16 cellular contexts compared by ENCODE assay signal in genomic region chr10:96690755-96691730, GRCh38. TPM values are rescaled to one million over a fixed set of nuclear protein-coding genes. Genes with fewer than 3 reads are reported as not detected.
DNase-seq lines count a peak whose midpoint lies in the region; ATAC-seq and TF ChIP-seq lines count a peak whose summit lies in the region.
"Had no signal": no experiment of that assay in that cellular context is flagged by ENCODE, and none has a peak within 500 bp of the region (broad histone marks: within the 10 kb centered on the region; RNA-seq: fewer than 3 reads in every experiment).

No MANE protein-coding gene starts in this region.

- no peaks in the 10 kb centered on the region for H3K9me3 ChIP-seq in breast epithelium
- H3K9me3 ChIP-seq: heart right ventricle, thoracic aorta had no signal

- intact Hi-C loops in MCF 10A (cut with micrococcal nuclease) = no loop called here
- intact Hi-C loops in breast epithelium (cut with DNase I; ENCODE audit: low total_unique reads) = no loop called here

- H3K27ac Mint-ChIP-seq in MCF 10A (ENCODE audit: low read depth, unreplicated experiment) = no peak overlapping the region

- no peak overlapping the region for H3K4me3 Mint-ChIP-seq in MCF 10A (ENCODE audit: unreplicated experiment)

- TF ChIP-seq POLR2A in breast epithelium (IDR thresholded peaks at IDR 0.05) = no peak

- no peaks in the 10 kb centered on the region for H3K27me3 Mint-ChIP-seq in MCF 10A (ENCODE audit: insufficient read depth, unreplicated experiment)

- TF ChIP-seq CTCF in MCF 10A (IDR thresholded peaks at IDR 0.05; ENCODE audit: unreplicated experiment) = no peak
- TF ChIP-seq CTCF in breast epithelium (IDR thresholded peaks at IDR 0.05) = no peak
- TF ChIP-seq CTCF in epithelial cell of proximal tubule (conservative IDR thresholded peaks at IDR 0.05; ENCODE audit: low read depth, low read length) = peak; percentile 14
- no peak for TF ChIP-seq CTCF in foreskin keratinocyte (conservative IDR thresholded peaks at IDR 0.05)

- H3K4me3 ChIP-seq in breast epithelium = no peak overlapping the region
- no peak overlapping the region for H3K4me3 ChIP-seq in epithelial cell of proximal tubule (ENCODE audit: low read depth, low read length)
- H3K4me3 ChIP-seq: heart right ventricle, lung, SK-N-MC, thoracic aorta had no signal

- no peaks in the 10 kb centered on the region for H3K27me3 ChIP-seq in breast epithelium
- H3K27me3 ChIP-seq in foreskin keratinocyte = peaks cover 4% of the 10 kb centered on the region

- CTCF ChIA-PET in MCF 10A (lab: Yijun Ruan, JAX) = no interaction called here

- ATAC-seq in HG03045 (IDR thresholded peaks at IDR 0.05; ENCODE audit: unreplicated experiment) (no peak), HG02852 (IDR thresholded peaks at IDR 0.05; ENCODE audit: unreplicated experiment) (no peak), foreskin keratinocyte (no peak)
- ATAC-seq: heart right ventricle had no signal

- no peaks in the 10 kb centered on the region for H3K36me3 ChIP-seq in breast epithelium
- H3K36me3 ChIP-seq: heart right ventricle, thoracic aorta had no signal

- H3K4me1 ChIP-seq in breast epithelium (no peaks in the 10 kb centered on the region), foreskin keratinocyte (no peaks in the 10 kb centered on the region)

- DNase-seq in MCF 10A (ENCODE audit: unreplicated experiment) = peak; percentile 19
- no peak for DNase-seq in breast epithelium (ENCODE audit: low spot score in 2 of 2)
- DNase-seq in LHCN-M2 (ENCODE audit: low read depth) = peak; percentile 11
- DNase-seq in epithelial cell of proximal tubule (ENCODE audit: low read depth) = peak; percentile 56
- DNase-seq in SKM-1 (lab: John Stamatoyannopoulos, UW; ENCODE audit: unreplicated experiment) = no peak
- DNase-seq in foreskin keratinocyte = no peak
- DNase-seq: activated CD4-positive, alpha-beta T cell treated with anti-CD3 and anti-CD28 coated beads for 4 hours; effector CD4-positive, alpha-beta T cell; heart right ventricle; NCI-H69; posterior cingulate gyrus had no signal

- POLR2A ChIA-PET in MCF 10A (lab: Yijun Ruan, JAX) = no interaction called here

- H3K9me3 Mint-ChIP-seq in MCF 10A (ENCODE audit: unreplicated experiment) = no peaks in the 10 kb centered on the region

- no peaks in the 10 kb centered on the region for H3K36me3 Mint-ChIP-seq in MCF 10A (ENCODE audit: insufficient read depth, unreplicated experiment)

- BruUV-seq in MCF 10A (replicated peaks; lab: Mats Ljungman, UMichigan) = no TSS peak

- no peaks in the 10 kb centered on the region for H3K4me1 Mint-ChIP-seq in MCF 10A (ENCODE audit: insufficient read depth, unreplicated experiment)

- H3K27ac ChIP-seq in breast epithelium = no peak overlapping the region
- H3K27ac ChIP-seq in foreskin keratinocyte = no peak overlapping the region
- H3K27ac ChIP-seq: heart right ventricle, SK-N-MC, thoracic aorta had no signal

RNA-seq across cellular contexts. Expression of gene PIK3AP1, which starts 29.3 kb away (rescaled TPM):
- total RNA-seq in MCF 10A (2022) (not detected in 2 replicates), breast epithelium (10 to 100 TPM in 2 of 3 donors, 1 to 10 TPM in 1; 9.8 to 26.9 (median 14.2) TPM), LHCN-M2 (2014; rRNA removed) (0.11 TPM in 1 of 2 replicates, not detected in the other), epithelial cell of proximal tubule (4.1 and 4.2 TPM in 2 replicates), foreskin keratinocyte (0.07 and 0.10 TPM in 2 replicates)
- 0.11 TPM for polyA plus RNA-seq in LHCN-M2 (2012)
- 0.01 TPM in 1 of 2 replicates, not detected in the other for polyA plus RNA-seq in foreskin keratinocyte

Comparison
In these comparisons a context has a peak if more than half of its experiments do, and no peak if none do; other contexts are left out.
1. DNase-seq: peak in MCF 10A (single experiment), LHCN-M2 (single experiment) and epithelial cell of proximal tubule (single experiment); none in breast epithelium (0 of 2), SKM-1 (single experiment) and foreskin keratinocyte (0 of 2).